Comparison of ENCODE assay signal across 26 cellular contexts in the genomic region with DNA sequence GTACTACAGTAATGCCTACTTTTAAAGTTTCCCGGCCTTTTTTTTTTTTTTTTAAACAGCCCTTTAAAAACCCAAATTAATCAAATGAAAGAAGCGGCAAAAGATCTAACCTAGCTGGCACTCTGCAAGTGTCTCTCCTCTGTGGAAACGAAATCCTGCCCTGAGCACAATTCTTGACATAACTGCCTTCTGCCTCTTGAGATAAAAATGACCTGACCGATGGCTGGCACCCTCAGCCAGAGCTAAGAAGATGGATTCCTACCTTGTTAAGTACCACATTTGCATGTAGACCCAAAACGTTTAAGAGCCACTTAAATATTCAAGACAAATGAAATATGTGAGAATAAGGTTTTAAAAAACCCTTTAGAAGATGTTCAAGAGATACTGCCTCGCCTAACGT. TPM values are rescaled to one million over a fixed set of nuclear protein-coding genes. Genes with fewer than 3 reads are reported as not detected.
"Had no signal": no experiment of that assay in that cellular context is flagged by ENCODE, and none has a peak within 500 bp of the region (broad histone marks: within the 10 kb centered on the region; RNA-seq: fewer than 3 reads in every experiment).

No MANE protein-coding gene starts in this region.

- H3K4me3 ChIP-seq: ascending aorta, cardiac muscle cell, SJCRH30, SK-N-MC had no signal

- H3K9me3 Mint-ChIP-seq: activated CD4-positive, alpha-beta memory T cell treated with anti-CD3 and anti-CD28 coated beads for 36 hours; activated naive CD4-positive, alpha-beta T cell treated with anti-CD3 and anti-CD28 coated beads, Interleukin-2, amount 50 U/mL, for 24 hours; activated naive CD8-positive, alpha-beta T cell treated with anti-CD3 and anti-CD28 coated beads, Interleukin-2, amount 10 ng/mL, durations not matched to agents 7 days and 5 days; activated T-helper 2 cell treated with anti-CD3 and anti-CD28 coated beads, Interferon-gamma antibody, Interleukin-2, Interleukin-4, amounts not matched to agents 10 μg/mL and 5 μg/mL and 100 μg/mL, durations not matched to agents 14 hours and 24 hours and 36 hours; central memory CD8-positive, alpha-beta T cell; T-helper 2 cell treated with Interferon-gamma antibody and Interleukin-4, amounts not matched to agents 5 μg/mL and 100 μg/mL, for 36 hours had no signal

- H3K4me1 ChIP-seq: ascending aorta, SJCRH30 had no signal

- H3K4me3 Mint-ChIP-seq: activated CD4-positive, alpha-beta memory T cell treated with anti-CD3 and anti-CD28 coated beads for 36 hours; activated naive CD4-positive, alpha-beta T cell treated with anti-CD3 and anti-CD28 coated beads, Interleukin-2, amount 50 U/mL, for 24 hours; activated naive CD8-positive, alpha-beta T cell treated with anti-CD3 and anti-CD28 coated beads, Interleukin-2, amount 10 ng/mL, durations not matched to agents 7 days and 5 days; central memory CD8-positive, alpha-beta T cell; T-helper 2 cell treated with Interferon-gamma antibody and Interleukin-4, amounts not matched to agents 5 μg/mL and 100 μg/mL, for 36 hours had no signal

- H3K27me3 ChIP-seq: ascending aorta, cardiac muscle cell, SJCRH30 had no signal

- H3K27ac ChIP-seq: ascending aorta, cardiac muscle cell, SJCRH30, SK-N-MC had no signal

- H3K27ac Mint-ChIP-seq: activated CD4-positive, alpha-beta memory T cell treated with anti-CD3 and anti-CD28 coated beads for 36 hours; activated naive CD4-positive, alpha-beta T cell treated with anti-CD3 and anti-CD28 coated beads, Interleukin-2, amount 50 U/mL, for 24 hours; activated naive CD8-positive, alpha-beta T cell treated with anti-CD3 and anti-CD28 coated beads, Interleukin-2, amount 10 ng/mL, durations not matched to agents 7 days and 5 days; activated T-helper 2 cell treated with anti-CD3 and anti-CD28 coated beads, Interferon-gamma antibody, Interleukin-2, Interleukin-4, amounts not matched to agents 10 μg/mL and 5 μg/mL and 100 μg/mL, durations not matched to agents 14 hours and 24 hours and 36 hours; T-helper 2 cell treated with Interferon-gamma antibody and Interleukin-4, amounts not matched to agents 5 μg/mL and 100 μg/mL, for 36 hours had no signal

- DNase-seq: activated CD4-positive, alpha-beta memory T cell treated with anti-CD3 and anti-CD28 coated beads for 36 hours; activated CD4-positive, alpha-beta T cell treated with anti-CD3 and anti-CD28 coated beads for 4 hours; activated CD4-positive, alpha-beta T cell treated with anti-CD3 and anti-CD28 coated beads, Interleukin-2, amount 50 U/mL, for 1 hour; activated CD8-positive, alpha-beta memory T cell treated with anti-CD3 and anti-CD28 coated beads, Interleukin-2, amount 50 U/mL, for 48 hours; activated gamma-delta T cell; activated naive CD4-positive, alpha-beta T cell treated with Interleukin-2 at 50 U/mL for 16 hours; activated naive CD8-positive, alpha-beta T cell treated with anti-CD3 and anti-CD28 coated beads, Interleukin-2, amount 10 ng/mL, durations not matched to agents 7 days and 5 days; amygdala; Karpas-422; KBM-7; NCI-H1048; NCI-H1436 treated with DMSO at 0.1 percent for 48 hours; NCI-H1694 treated with DMSO at 0.1 percent for 48 hours; NCI-H2029; NCI-H2107; NCI-H345; NCI-H524 treated with DMSO at 0.1 percent for 48 hours; SHP77; SJCRH30 had no signal

- H3K9me3 ChIP-seq: ascending aorta, SJCRH30 had no signal

- H3K27me3 Mint-ChIP-seq: activated CD4-positive, alpha-beta memory T cell treated with anti-CD3 and anti-CD28 coated beads for 36 hours; activated naive CD4-positive, alpha-beta T cell treated with anti-CD3 and anti-CD28 coated beads, Interleukin-2, amount 50 U/mL, for 24 hours; activated naive CD8-positive, alpha-beta T cell treated with anti-CD3 and anti-CD28 coated beads, Interleukin-2, amount 10 ng/mL, durations not matched to agents 7 days and 5 days; central memory CD8-positive, alpha-beta T cell had no signal

- H3K4me1 Mint-ChIP-seq: central memory CD8-positive, alpha-beta T cell had no signal

RNA-seq across cellular contexts. Expression of a gene that starts 16.6 kb away (rescaled TPM):
- total RNA-seq: ascending aorta had no signal
